ENCODE assay signal across 8 cellular contexts in genomic region chr2:168454737-168455691, GRCh38. TPM values are rescaled to one million over a fixed set of nuclear protein-coding genes. Genes with fewer than 3 reads are reported as not detected.
DNase-seq lines count a peak whose midpoint lies in the region; ATAC-seq and TF ChIP-seq lines count a peak whose summit lies in the region.

No MANE protein-coding gene starts in this region.

- no peak overlapping the region for H3K27ac Mint-ChIP-seq in chondrocyte (ENCODE audit: unreplicated experiment)

- no peaks in the 10 kb centered on the region for H3K9me2 ChIP-seq in SK-N-SH

- H4K20me1 ChIP-seq in SK-N-SH (ENCODE audit: insufficient read depth): no peaks in the 10 kb centered on the region

- peak overlapping the region; percentile 94; the same call in 1 of the 2 replicates for H3K4me2 ChIP-seq in SK-N-SH

- H3K4me3 ChIP-seq in SK-N-SH (ENCODE audit: low read depth in 2 of 2, low read length in 1 of 2) (peak overlapping the region in 1 of 2 experiments; percentile 87; a peak in 2 of 4 replicates), SJSA1 (peak overlapping the region; percentile 79), iPS-18a (ENCODE audit: low read length) (peak overlapping the region; percentile 60), thymus (ENCODE audit: low read length) (peak overlapping the region; percentile 86)

- 0 out of 2 replicates have a peak, but pooled peaks cover 5% of the 10 kb centered on the region for H3K79me2 ChIP-seq in SK-N-SH (ENCODE audit: insufficient read depth)

- H3K9ac ChIP-seq in SK-N-SH (no peak overlapping the region), iPS-18a (ENCODE audit: low read length) (no peak overlapping the region)

- H3K36me3 ChIP-seq in SK-N-SH (replicated peaks in 1 of 2; ENCODE audit: control insufficient read depth in 1 of 2, insufficient read depth in 2 of 2, low read length in 1 of 2) (no peaks in the 10 kb centered on the region), SJSA1 (peaks cover 6% of the 10 kb centered on the region), iPS-18a (ENCODE audit: control insufficient read depth, low read depth, low read length) (no peaks in the 10 kb centered on the region), thymus (ENCODE audit: control insufficient read depth, insufficient read depth) (no peaks in the 10 kb centered on the region)

- no peak for TF ChIP-seq CTCF in SK-N-SH (IDR thresholded peaks at IDR 0.05)
- no peak for TF ChIP-seq CTCF in chondrocyte (IDR thresholded peaks at IDR 0.05)

- no peak overlapping the region for H2AFZ ChIP-seq in SK-N-SH (ENCODE audit: low read depth)

- H3K36me3 Mint-ChIP-seq in chondrocyte (ENCODE audit: low read depth): no peaks in the 10 kb centered on the region

- TF ChIP-seq EP300 in SK-N-SH (IDR thresholded peaks at IDR 0.05; ENCODE audit: borderline replicate concordance in 1 of 2, low read depth in 1 of 2, low read length in 1 of 2): no peak

- H3K4me3 Mint-ChIP-seq in chondrocyte (ENCODE audit: unreplicated experiment): no peak overlapping the region

- H3F3A ChIP-seq in SK-N-SH (replicated peaks; ENCODE audit: insufficient read depth): no peaks in the 10 kb centered on the region

- POLR2A ChIA-PET in SK-N-SH (lab: Yijun Ruan, JAX): interaction anchor here (1.1 to 1.3 kb wide), 2 partner anchors 13 to 21 kb away, joined by 4 to 6 read pairs; no protein-coding TSS in a partner anchor

- H3K27ac ChIP-seq in SK-N-SH (ENCODE audit: low read depth in 2 of 2, low read length in 1 of 2) (no peak overlapping the region; a peak in 1 of 4 replicates), SJSA1 (no peak overlapping the region; the same call in 1 of the 2 replicates), iPS-18a (ENCODE audit: low read length) (no peak overlapping the region), thymus (ENCODE audit: low read depth) (no peak overlapping the region)

- CTCF ChIA-PET in SK-N-SH (lab: Yijun Ruan, JAX): interaction anchor here (0.8 to 1.2 kb wide), 3 partner anchors 13 to 107 kb away, joined by 3 read pairs; no protein-coding TSS in a partner anchor

- TF ChIP-seq RAD21 in SK-N-SH (IDR thresholded peaks at IDR 0.05; ENCODE audit: low read length): no peak

- WGBS in SK-N-SH (ENCODE audit: low lambda C conversion rate): 95% methylated on average over 7 of the region's 7 CpGs
- WGBS in thymus: 71% methylated on average over 7 of the region's 7 CpGs

- no peaks in the 10 kb centered on the region for H3K27me3 ChIP-seq in SK-N-SH (ENCODE audit: insufficient read depth)
- H3K27me3 ChIP-seq in SJSA1 (replicated peaks): no peaks in the 10 kb centered on the region
- H3K27me3 ChIP-seq in iPS-18a (ENCODE audit: control insufficient read depth, insufficient read depth, low read length): peaks cover 22% of the 10 kb centered on the region
- H3K27me3 ChIP-seq in thymus (ENCODE audit: control insufficient read depth, insufficient read depth): no peaks in the 10 kb centered on the region

- H3K4me1 ChIP-seq in SK-N-SH (ENCODE audit: control insufficient read depth in 1 of 2, insufficient read depth in 2 of 2, low read depth in 1 of 2, low read length in 1 of 2) (peaks cover 0 to 5% of the 10 kb centered on the region in 2 experiments; a peak in 2 of 4 replicates), SJSA1 (replicated peaks) (peaks cover 17% of the 10 kb centered on the region), iPS-18a (ENCODE audit: control insufficient read depth, low read depth, low read length) (peaks cover 12% of the 10 kb centered on the region), thymus (ENCODE audit: control insufficient read depth, insufficient read depth, low read length) (peaks cover 6% of the 10 kb centered on the region)

- no peak for ATAC-seq in SK-N-SH treated with all-trans-retinoic acid at 6 μM for 48 hours
- ATAC-seq in HG02870 (IDR thresholded peaks at IDR 0.05; ENCODE audit: unreplicated experiment): no peak
- ATAC-seq in GM19452 (IDR thresholded peaks at IDR 0.05; ENCODE audit: unreplicated experiment): no peak

- no peaks in the 10 kb centered on the region for H3K27me3 Mint-ChIP-seq in chondrocyte (ENCODE audit: low read depth)

- H3K4me1 Mint-ChIP-seq in chondrocyte (ENCODE audit: low read depth): peaks cover 29% of the 10 kb centered on the region

- H3K9me3 Mint-ChIP-seq in chondrocyte (ENCODE audit: low read depth): no peaks in the 10 kb centered on the region

- H3K9me3 ChIP-seq in SK-N-SH: no peaks in the 10 kb centered on the region
- H3K9me3 ChIP-seq in SJSA1 (replicated peaks): no peaks in the 10 kb centered on the region
- no peaks in the 10 kb centered on the region for H3K9me3 ChIP-seq in iPS-18a (ENCODE audit: control insufficient read depth, low read depth, low read length)
- H3K9me3 ChIP-seq in thymus (ENCODE audit: control insufficient read depth): no peaks in the 10 kb centered on the region

- DNase-seq in SK-N-SH: no peak
- DNase-seq in SJSA1 (ENCODE audit: low read depth in 1 of 2, low spot score in 2 of 2): peak in 1 of 2 experiments; percentile 10
- no peak for DNase-seq in chondrocyte (ENCODE audit: low spot score)

TF ChIP-seq in SK-N-SH, 30 proteins besides CTCF, POLR2A, EP300 and RAD21:
- TF ChIP-seq TAF1 (IDR thresholded peaks at IDR 0.05; ENCODE audit: borderline replicate concordance, low read depth, low read length): no peak
- no peak for TF ChIP-seq RCOR1 (IDR thresholded peaks at IDR 0.05; ENCODE audit: low read length)
- TF ChIP-seq FOSL2 (IDR thresholded peaks at IDR 0.05; ENCODE audit: borderline replicate concordance, low read depth): no peak
- TF ChIP-seq NFIC (IDR thresholded peaks at IDR 0.05; ENCODE audit: borderline replicate concordance): no peak

TF ChIP-seq in SK-N-SH treated with all-trans-retinoic acid at 6 μM for 48 hours, 23 proteins besides CTCF, POLR2A, EP300 and RAD21 (continues in another document):
- TF ChIP-seq ARNTL (CRISPR knock-in tag; IDR thresholded peaks at IDR 0.05; ENCODE audit: borderline replicate concordance, low read depth): no peak
- TF ChIP-seq TSHZ2 (CRISPR knock-in tag; IDR thresholded peaks at IDR 0.05): no peak
- no peak for TF ChIP-seq ZFP30 (CRISPR knock-in tag; IDR thresholded peaks at IDR 0.05)
- TF ChIP-seq RARB (CRISPR knock-in tag; IDR thresholded peaks at IDR 0.05): no peak
- TF ChIP-seq PATZ1 (CRISPR knock-in tag; IDR thresholded peaks at IDR 0.05; ENCODE audit: borderline replicate concordance): no peak
- TF ChIP-seq ESRRG (CRISPR knock-in tag; IDR thresholded peaks at IDR 0.05): no peak
- no peak for TF ChIP-seq POU6F1 (CRISPR knock-in tag; IDR thresholded peaks at IDR 0.05; ENCODE audit: borderline replicate concordance, low read depth)

RNA-seq across cellular contexts. Expression of gene CERS6, which starts 1.1 kb away (rescaled TPM):
- polyA plus RNA-seq in SK-N-SH (2012; rRNA removed) (1.8 and 2.5 TPM in 2 replicates), thymus (12.1 TPM)
- polyA plus RNA-seq in SK-N-SH (2012; cell fraction: cytosol; rRNA removed): 4.0 and 4.3 TPM in 2 replicates
- polyA plus RNA-seq in SK-N-SH (2012; cell fraction: nucleus; rRNA removed): 0.92 and 2.0 TPM in 2 replicates
- 33.0 and 43.7 TPM in 2 replicates for total RNA-seq in SJSA1 (2014; rRNA removed; shearing (Covaris generic))
- 29.8 to 45.9 TPM (median 30.8 TPM) in 3 replicates for total RNA-seq in chondrocyte
